Comparison of ENCODE assay signal across 9 cellular contexts in genomic region chr14:91352101-91352500, GRCh38.
DNase-seq lines count a peak whose midpoint lies in the region; ATAC-seq and TF ChIP-seq lines count a peak whose summit lies in the region.
"Had no signal": no experiment of that assay in that cellular context is flagged by ENCODE, and none has a peak within 500 bp of the region (broad histone marks: within the 10 kb centered on the region; RNA-seq: fewer than 3 reads in every experiment).

No MANE protein-coding gene starts in this region.

- no peaks in the 10 kb centered on the region for H3K9me3 Mint-ChIP-seq in activated CD4-positive, alpha-beta T cell treated with anti-CD3 and anti-CD28 coated beads for 36 hours (ENCODE audit: low read depth)
- H3K9me3 Mint-ChIP-seq in activated B cell treated with CpG ODN at 0.5 μM for 24 hours: no peaks in the 10 kb centered on the region
- no peaks in the 10 kb centered on the region for H3K9me3 Mint-ChIP-seq in stimulated activated effector memory CD8-positive, alpha-beta T cell treated with anti-CD3 and anti-CD28 coated beads, Interleukin-12 subunit alpha, Interleukin-12 subunit beta, amount 100 ng/mL, for 72 hours

- H3K36me3 Mint-ChIP-seq in activated CD4-positive, alpha-beta T cell treated with anti-CD3 and anti-CD28 coated beads for 36 hours (ENCODE audit: low read depth): peaks cover 20% of the 10 kb centered on the region
- H3K36me3 Mint-ChIP-seq in activated B cell treated with CpG ODN at 0.5 μM for 24 hours (ENCODE audit: low read depth): peaks cover 35% of the 10 kb centered on the region
- peaks cover 81% of the 10 kb centered on the region for H3K36me3 Mint-ChIP-seq in stimulated activated effector memory CD8-positive, alpha-beta T cell treated with anti-CD3 and anti-CD28 coated beads, Interleukin-12 subunit alpha, Interleukin-12 subunit beta, amount 100 ng/mL, for 72 hours

- peaks cover 94% of the 10 kb centered on the region for H3K4me1 Mint-ChIP-seq in activated CD4-positive, alpha-beta T cell treated with anti-CD3 and anti-CD28 coated beads for 36 hours
- H3K4me1 Mint-ChIP-seq in activated B cell treated with CpG ODN at 0.5 μM for 24 hours: peaks cover 93% of the 10 kb centered on the region
- H3K4me1 Mint-ChIP-seq in stimulated activated effector memory CD8-positive, alpha-beta T cell treated with anti-CD3 and anti-CD28 coated beads, Interleukin-12 subunit alpha, Interleukin-12 subunit beta, amount 100 ng/mL, for 72 hours: peaks cover 98% of the 10 kb centered on the region

- peak overlapping the region; percentile 65 for H3K4me3 Mint-ChIP-seq in activated CD4-positive, alpha-beta T cell treated with anti-CD3 and anti-CD28 coated beads for 36 hours
- peak overlapping the region; percentile 48 for H3K4me3 Mint-ChIP-seq in activated B cell treated with CpG ODN at 0.5 μM for 24 hours
- H3K4me3 Mint-ChIP-seq in stimulated activated effector memory CD8-positive, alpha-beta T cell treated with anti-CD3 and anti-CD28 coated beads, Interleukin-12 subunit alpha, Interleukin-12 subunit beta, amount 100 ng/mL, for 72 hours: peak overlapping the region; percentile 82

- no peak for TF ChIP-seq CTCF in activated B cell treated with CpG ODN at 0.5 μM for 24 hours (IDR thresholded peaks at IDR 0.05)

- H3K27ac Mint-ChIP-seq in activated CD4-positive, alpha-beta T cell treated with anti-CD3 and anti-CD28 coated beads for 36 hours: peak overlapping the region; percentile 92
- peak overlapping the region; percentile 43 for H3K27ac Mint-ChIP-seq in activated B cell treated with CpG ODN at 0.5 μM for 24 hours
- peak overlapping the region; percentile 97 for H3K27ac Mint-ChIP-seq in stimulated activated effector memory CD8-positive, alpha-beta T cell treated with anti-CD3 and anti-CD28 coated beads, Interleukin-12 subunit alpha, Interleukin-12 subunit beta, amount 100 ng/mL, for 72 hours

- CTCF ChIA-PET in activated CD4-positive, alpha-beta T cell treated with anti-CD3 and anti-CD28 coated beads for 36 hours (lab: Charles Lee): interaction anchor here (0.7 to 2.9 kb wide), 4 partner anchors 9 to 150 kb away, joined by 3 to 14 read pairs (median 5); no protein-coding TSS in a partner anchor
- CTCF ChIA-PET in activated B cell treated with CpG ODN at 0.5 μM for 24 hours (lab: Charles Lee): interaction anchor here (2.0 kb wide), 1 partner anchor 75 kb away, joined by 5 read pairs; no protein-coding TSS in a partner anchor

- ATAC-seq in activated CD4-positive, alpha-beta T cell treated with anti-CD3 and anti-CD28 coated beads for 36 hours: no peak
- ATAC-seq in activated B cell treated with CpG ODN at 0.5 μM for 24 hours (ENCODE audit: low read depth) (no peak), left ventricle myocardium superior (peak; percentile 93)
- no peak for ATAC-seq in stimulated activated effector memory CD8-positive, alpha-beta T cell treated with anti-CD3 and anti-CD28 coated beads, Interleukin-12 subunit alpha, Interleukin-12 subunit beta, amount 100 ng/mL, for 72 hours

- POLR2A ChIA-PET in activated CD4-positive, alpha-beta T cell treated with anti-CD3 and anti-CD28 coated beads for 36 hours (lab: Charles Lee): interaction anchor here (0.8 kb wide), 1 partner anchor 25 kb away, joined by 3 read pairs; no protein-coding TSS in a partner anchor
- POLR2A ChIA-PET in activated B cell treated with CpG ODN at 0.5 μM for 24 hours (lab: Charles Lee): interaction anchor here (1.1 to 5.0 kb wide), 2 partner anchors 22 to 65 kb away, joined by 3 to 52 read pairs; partner anchors contain the start of gene CCDC88C

- DNase-seq in activated CD4-positive, alpha-beta T cell treated with anti-CD3 and anti-CD28 coated beads for 36 hours: no peak
- no peak for DNase-seq in activated CD4-positive, alpha-beta T cell treated with anti-CD3 and anti-CD28 coated beads for 1 hour
- no peak for DNase-seq in activated B cell treated with CpG ODN at 0.5 μM for 24 hours
- peak; percentile 81 for DNase-seq in left ventricle myocardium superior
- DNase-seq in stimulated activated effector memory CD8-positive, alpha-beta T cell treated with anti-CD3 and anti-CD28 coated beads, Interleukin-12 subunit alpha, Interleukin-12 subunit beta, amount 100 ng/mL, for 72 hours (ENCODE audit: low spot score in 2 of 2): no peak
- no peak for DNase-seq in stimulated activated CD4-positive, alpha-beta T cell treated with anti-CD3 and anti-CD28 coated beads, Interleukin-1b, Interleukin-23, amount 100 ng/mL, for 48 hours
- no peak for DNase-seq in COR-L47 (lab: John Stamatoyannopoulos, UW)
- DNase-seq in NCI-H1417 (lab: John Stamatoyannopoulos, UW): no peak
- DNase-seq: NCI-H1694 treated with DMSO at 0.1 percent for 48 hours had no signal

- no peaks in the 10 kb centered on the region for H3K27me3 Mint-ChIP-seq in activated CD4-positive, alpha-beta T cell treated with anti-CD3 and anti-CD28 coated beads for 36 hours
- no peaks in the 10 kb centered on the region for H3K27me3 Mint-ChIP-seq in activated B cell treated with CpG ODN at 0.5 μM for 24 hours

- intact Hi-C loops in activated CD4-positive, alpha-beta T cell treated with anti-CD3 and anti-CD28 coated beads for 36 hours (cut with DNase I, micrococcal nuclease): loop anchor here in 1 of 2 experiments (5.0 kb wide), 1 partner anchor 45 kb away; no protein-coding TSS in a partner anchor
- intact Hi-C loops in activated B cell treated with CpG ODN at 0.5 μM for 24 hours (cut with micrococcal nuclease): no loop called here
- intact Hi-C loops in left ventricle myocardium superior (cut with micrococcal nuclease): no loop called here

Comparison
In these comparisons a context has a peak if more than half of its experiments do, and no peak if none do; other contexts are left out.
1. H3K27ac Mint-ChIP-seq: peak in every context shown above with its lines; median percentile 97 in stimulated activated effector memory CD8-positive, alpha-beta T cell treated with anti-CD3 and anti-CD28 coated beads, Interleukin-12 subunit alpha, Interleukin-12 subunit beta, amount 100 ng/mL, for 72 hours; 92 in activated CD4-positive, alpha-beta T cell treated with anti-CD3 and anti-CD28 coated beads for 36 hours; 43 in activated B cell treated with CpG ODN at 0.5 μM for 24 hours.